In genomic region chr1:23963617-23964234, GRCh38 we compare ENCODE assay signal across 11 cellular contexts. TPM values are rescaled to one million over a fixed set of nuclear protein-coding genes. Genes with fewer than 3 reads are reported as not detected.
DNase-seq lines count a peak whose midpoint lies in the region; ATAC-seq and TF ChIP-seq lines count a peak whose summit lies in the region.
"Had no signal": no experiment of that assay in that cellular context is flagged by ENCODE, and none has a peak within 500 bp of the region (broad histone marks: within the 10 kb centered on the region; RNA-seq: fewer than 3 reads in every experiment).

No MANE protein-coding gene starts in this region.

- H3K4me3 ChIP-seq in GM23248 (no peak overlapping the region), A673 (ENCODE audit: low read depth, low read length, poor library complexity, severe bottlenecking) (no peak overlapping the region), right cardiac atrium (ENCODE audit: low read length) (no peak overlapping the region)
- H3K4me3 ChIP-seq: dorsolateral prefrontal cortex, ovary had no signal

- peaks cover 57% of the 10 kb centered on the region for H3K36me3 ChIP-seq in GM23248 (ENCODE audit: low read depth)
- peaks cover 76% of the 10 kb centered on the region for H3K36me3 ChIP-seq in A673 (ENCODE audit: insufficient read depth, low read length, poor library complexity, severe bottlenecking)
- H3K36me3 ChIP-seq: ovary had no signal

- no peak for DNase-seq in CD4-positive, alpha-beta T cell
- DNase-seq in GM23248 (no peak), natural killer cell (no peak), A673 (ENCODE audit: low spot score) (no peak), SKM-1 (lab: John Stamatoyannopoulos, UW; ENCODE audit: unreplicated experiment) (no peak), mesenteric fat pad (ENCODE audit: low spot score) (no peak), right cardiac atrium (no peak)
- DNase-seq in activated T-helper 1 cell treated with anti-CD3 and anti-CD28 coated beads, Interleukin-12 subunit alpha, Interleukin-12 subunit beta, Interleukin-2, Interleukin-4 antibody, amounts not matched to agents 30 ng/mL and 10 ng/mL and 1 ng/mL, durations not matched to agents 14 hours and 24 hours and 36 hours (ENCODE audit: low spot score), result no peak
- DNase-seq: dorsolateral prefrontal cortex, ovary had no signal

- 0 out of 2 replicates have a peak overlapping the region, but pooled peaks have one; percentile 4 for H3K9ac ChIP-seq in GM23248

- H2AFZ ChIP-seq in GM23248, result no peak overlapping the region

- peaks cover 92% of the 10 kb centered on the region for H3K36me3 Mint-ChIP-seq in CD4-positive, alpha-beta T cell (ENCODE audit: low read depth)
- H3K36me3 Mint-ChIP-seq in activated T-helper 1 cell treated with anti-CD3 and anti-CD28 coated beads, Interleukin-12 subunit alpha, Interleukin-12 subunit beta, Interleukin-2, Interleukin-4 antibody, amounts not matched to agents 30 ng/mL and 10 ng/mL and 1 ng/mL, durations not matched to agents 14 hours and 24 hours and 36 hours (ENCODE audit: low read depth), result peaks cover 68% of the 10 kb centered on the region
- H3K36me3 Mint-ChIP-seq in natural killer cell, result peaks cover 16% of the 10 kb centered on the region

- intact Hi-C loops in CD4-positive, alpha-beta T cell (cut with DNase I, micrococcal nuclease), result no loop called here
- intact Hi-C loops in activated T-helper 1 cell treated with anti-CD3 and anti-CD28 coated beads, Interleukin-12 subunit alpha, Interleukin-12 subunit beta, Interleukin-2, Interleukin-4 antibody, amounts not matched to agents 30 ng/mL and 10 ng/mL and 1 ng/mL, durations not matched to agents 14 hours and 24 hours and 36 hours (cut with micrococcal nuclease), result loop anchor here (1.0 to 10.0 kb wide), 2 partner anchors 13 to 1281 kb away; partner anchors contain the start of gene RSRP1
- intact Hi-C loops in natural killer cell (cut with micrococcal nuclease), result no loop called here
- intact Hi-C loops in A673 (cut with micrococcal nuclease; ENCODE audit: unreplicated experiment), result no loop called here
- intact Hi-C loops in right cardiac atrium (cut with DNase I), result no loop called here

- H3K9me2 ChIP-seq in GM23248 (ENCODE audit: insufficient read depth), result no peaks in the 10 kb centered on the region

- H3K27ac ChIP-seq in CD4-positive, alpha-beta T cell (ENCODE audit: low read depth, low read length), result peak overlapping the region; percentile 11
- H3K27ac ChIP-seq in GM23248 (peak overlapping the region; percentile 51), A673 (ENCODE audit: low read depth, low read length, poor library complexity, severe bottlenecking) (no peak overlapping the region), right cardiac atrium (ENCODE audit: low read length) (no peak overlapping the region)
- H3K27ac ChIP-seq: ovary had no signal

- POLR2A ChIA-PET in CD4-positive, alpha-beta T cell (lab: Charles Lee), result interaction anchor here (8.5 kb wide), 1 partner anchor 14 kb away, joined by 164 read pairs; the partner anchor contains the start of gene SRSF10
- POLR2A ChIA-PET in A673 (lab: Charles Lee; ENCODE audit: low non-redundant PET), result interaction anchor here (0.5 kb wide), 1 partner anchor 781 kb away, joined by 3 read pairs; the partner anchor contains the start of gene CLIC4

- no peaks in the 10 kb centered on the region for H4K20me1 ChIP-seq in GM23248 (ENCODE audit: insufficient read depth)

- peaks cover 27% of the 10 kb centered on the region; the same call in 1 of the 2 replicates for H3K4me1 ChIP-seq in GM23248 (ENCODE audit: insufficient read depth)
- peaks cover under 1% of the 10 kb centered on the region for H3K4me1 ChIP-seq in A673 (ENCODE audit: insufficient read depth, low read length, poor library complexity, severe bottlenecking)
- no peaks in the 10 kb centered on the region for H3K4me1 ChIP-seq in right cardiac atrium (ENCODE audit: control insufficient read depth, insufficient read depth, low read length)

- no peaks in the 10 kb centered on the region for H3K9me3 ChIP-seq in CD4-positive, alpha-beta T cell (ENCODE audit: control insufficient read depth, low read length)
- H3K9me3 ChIP-seq in GM23248 (ENCODE audit: low read depth) (no peaks in the 10 kb centered on the region), A673 (ENCODE audit: low read depth, low read length, poor library complexity, severe bottlenecking) (no peaks in the 10 kb centered on the region), right cardiac atrium (ENCODE audit: control insufficient read depth, low read length) (no peaks in the 10 kb centered on the region)
- H3K9me3 ChIP-seq: ovary had no signal

- H3K4me1 Mint-ChIP-seq in CD4-positive, alpha-beta T cell (ENCODE audit: low read depth), result peaks cover 78% of the 10 kb centered on the region
- H3K4me1 Mint-ChIP-seq in activated T-helper 1 cell treated with anti-CD3 and anti-CD28 coated beads, Interleukin-12 subunit alpha, Interleukin-12 subunit beta, Interleukin-2, Interleukin-4 antibody, amounts not matched to agents 30 ng/mL and 10 ng/mL and 1 ng/mL, durations not matched to agents 14 hours and 24 hours and 36 hours (ENCODE audit: low read depth), result peaks cover 85% of the 10 kb centered on the region
- peaks cover 46% of the 10 kb centered on the region in 2 donors for H3K4me1 Mint-ChIP-seq in natural killer cell

- no peaks in the 10 kb centered on the region for H3K27me3 Mint-ChIP-seq in CD4-positive, alpha-beta T cell
- no peaks in the 10 kb centered on the region for H3K27me3 Mint-ChIP-seq in activated T-helper 1 cell treated with anti-CD3 and anti-CD28 coated beads, Interleukin-12 subunit alpha, Interleukin-12 subunit beta, Interleukin-2, Interleukin-4 antibody, amounts not matched to agents 30 ng/mL and 10 ng/mL and 1 ng/mL, durations not matched to agents 14 hours and 24 hours and 36 hours (ENCODE audit: insufficient read depth)
- H3K27me3 Mint-ChIP-seq in natural killer cell (ENCODE audit: low read depth in 2 of 2), result no peaks in the 10 kb centered on the region

- TF ChIP-seq CTCF in CD4-positive, alpha-beta T cell (IDR thresholded peaks at IDR 0.05), result no peak
- TF ChIP-seq CTCF in natural killer cell (IDR thresholded peaks at IDR 0.05) (no peak), A673 (conservative IDR thresholded peaks at IDR 0.05; ENCODE audit: low read depth, low read length) (no peak)

- no peak overlapping the region for H3K4me2 ChIP-seq in GM23248 (ENCODE audit: unreplicated experiment)

- H3K27me3 ChIP-seq in CD4-positive, alpha-beta T cell (ENCODE audit: control insufficient read depth, insufficient read depth, low read length), result no peaks in the 10 kb centered on the region
- H3K27me3 ChIP-seq in GM23248 (replicated peaks; ENCODE audit: insufficient read depth) (no peaks in the 10 kb centered on the region), A673 (replicated peaks; ENCODE audit: insufficient read depth, low read depth, low read length, poor library complexity) (no peaks in the 10 kb centered on the region), right cardiac atrium (ENCODE audit: control insufficient read depth, insufficient read depth) (no peaks in the 10 kb centered on the region)
- H3K27me3 ChIP-seq: dorsolateral prefrontal cortex, ovary had no signal

- H3F3A ChIP-seq in GM23248 (ENCODE audit: insufficient read depth), result peaks cover 81% of the 10 kb centered on the region

- in situ Hi-C loops in GM23248 (cut with MboI), result no loop called here

- no peak for ATAC-seq in CD4-positive, alpha-beta T cell (ENCODE audit: poor library complexity)
- ATAC-seq in natural killer cell (no peak), right cardiac atrium (no peak)

- H3K9me3 Mint-ChIP-seq in CD4-positive, alpha-beta T cell, result no peaks in the 10 kb centered on the region
- no peaks in the 10 kb centered on the region for H3K9me3 Mint-ChIP-seq in activated T-helper 1 cell treated with anti-CD3 and anti-CD28 coated beads, Interleukin-12 subunit alpha, Interleukin-12 subunit beta, Interleukin-2, Interleukin-4 antibody, amounts not matched to agents 30 ng/mL and 10 ng/mL and 1 ng/mL, durations not matched to agents 14 hours and 24 hours and 36 hours
- no peaks in the 10 kb centered on the region for H3K9me3 Mint-ChIP-seq in natural killer cell

- H3K79me2 ChIP-seq in GM23248 (ENCODE audit: insufficient read depth), result peaks cover 70% of the 10 kb centered on the region

- H3K27ac Mint-ChIP-seq in CD4-positive, alpha-beta T cell, result peak overlapping the region; percentile 63
- peak overlapping the region; percentile 65 for H3K27ac Mint-ChIP-seq in activated T-helper 1 cell treated with anti-CD3 and anti-CD28 coated beads, Interleukin-12 subunit alpha, Interleukin-12 subunit beta, Interleukin-2, Interleukin-4 antibody, amounts not matched to agents 30 ng/mL and 10 ng/mL and 1 ng/mL, durations not matched to agents 14 hours and 24 hours and 36 hours
- H3K27ac Mint-ChIP-seq in natural killer cell, result peak overlapping the region; percentile 73 to 85

- peak overlapping the region; percentile 32 for H3K4me3 Mint-ChIP-seq in CD4-positive, alpha-beta T cell
- H3K4me3 Mint-ChIP-seq in activated T-helper 1 cell treated with anti-CD3 and anti-CD28 coated beads, Interleukin-12 subunit alpha, Interleukin-12 subunit beta, Interleukin-2, Interleukin-4 antibody, amounts not matched to agents 30 ng/mL and 10 ng/mL and 1 ng/mL, durations not matched to agents 14 hours and 24 hours and 36 hours, result no peak overlapping the region
- no peak overlapping the region for H3K4me3 Mint-ChIP-seq in natural killer cell

- BruUV-seq in A673 (replicated peaks; lab: Mats Ljungman, UMichigan), result no TSS peak

- 56 to 58% methylated on average over 1 of the region's 1 CpG for WGBS in GM23248 (ENCODE audit: low coverage in 1 of 2, low lambda C conversion rate in 2 of 2, missing lambda C conversion rate in 2 of 2), 2 experiments
- WGBS in right cardiac atrium, result 81% methylated on average over 1 of the region's 1 CpG

- CTCF ChIA-PET in CD4-positive, alpha-beta T cell (lab: Charles Lee), result no interaction called here
- CTCF ChIA-PET in A673 (lab: Charles Lee), result no interaction called here

RNA-seq across cellular contexts. Expression of gene PNRC2, which starts 4.1 kb away (rescaled TPM):
- 100 to 1,000 TPM; 172 to 183 TPM for total RNA-seq in CD4-positive, alpha-beta T cell
- total RNA-seq in GM23248 (2014; rRNA removed; shearing (Covaris generic)), result 77.3 and 77.9 TPM in 2 replicates
- polyA plus RNA-seq in GM23248 (2016; fragmentation: Nextera tagmentation; extraction: Ambion mirVana) (67.4 and 71.2 TPM in 2 replicates), right cardiac atrium (82.2 TPM)
- total RNA-seq in activated T-helper 1 cell treated with anti-CD3 and anti-CD28 coated beads, Interleukin-12 subunit alpha, Interleukin-12 subunit beta, Interleukin-2, Interleukin-4 antibody, amounts not matched to agents 30 ng/mL and 10 ng/mL and 1 ng/mL, durations not matched to agents 14 hours and 24 hours and 36 hours, result 112 and 134 TPM in 2 replicates
- total RNA-seq in natural killer cell (100 to 1,000 TPM; 124 to 205 (median 180) TPM), A673 (2021) (76.2 and 93.2 TPM in 2 replicates), mesenteric fat pad (94.5 TPM), right cardiac atrium (100 to 1,000 TPM in 1 of 4 donors, 10 to 100 TPM in 3; 74.6 to 104 (median 87.6) TPM)

RNA-seq across cellular contexts. Expression of gene SRSF10, which starts 16.4 kb away (rescaled TPM):
- total RNA-seq in CD4-positive, alpha-beta T cell, result 100 to 1,000 TPM; 346 to 356 TPM
- total RNA-seq in GM23248 (2014; rRNA removed; shearing (Covaris generic)), result 81.7 and 99.4 TPM in 2 replicates
- polyA plus RNA-seq in GM23248 (2016; fragmentation: Nextera tagmentation; extraction: Ambion mirVana) (111 and 121 TPM in 2 replicates), right cardiac atrium (39.8 TPM)
- 238 and 243 TPM in 2 replicates for total RNA-seq in activated T-helper 1 cell treated with anti-CD3 and anti-CD28 coated beads, Interleukin-12 subunit alpha, Interleukin-12 subunit beta, Interleukin-2, Interleukin-4 antibody, amounts not matched to agents 30 ng/mL and 10 ng/mL and 1 ng/mL, durations not matched to agents 14 hours and 24 hours and 36 hours
- total RNA-seq in natural killer cell (100 to 1,000 TPM; 221 to 281 (median 237) TPM), A673 (2021) (208 and 218 TPM in 2 replicates), mesenteric fat pad (85.4 TPM), right cardiac atrium (10 to 100 TPM; 49.8 to 59.0 (median 53.0) TPM)

RNA-seq across cellular contexts. Expression of gene CNR2, which starts 50.6 kb away (rescaled TPM):
- total RNA-seq in CD4-positive, alpha-beta T cell, result under 1 TPM in 1 of 2 experiments, not detected in 1; 0.05 TPM
- not detected in 2 replicates for total RNA-seq in GM23248 (2014; rRNA removed; shearing (Covaris generic))
- polyA plus RNA-seq in GM23248 (2016; fragmentation: Nextera tagmentation; extraction: Ambion mirVana) (not detected in 2 replicates), right cardiac atrium (not detected)
- total RNA-seq in activated T-helper 1 cell treated with anti-CD3 and anti-CD28 coated beads, Interleukin-12 subunit alpha, Interleukin-12 subunit beta, Interleukin-2, Interleukin-4 antibody, amounts not matched to agents 30 ng/mL and 10 ng/mL and 1 ng/mL, durations not matched to agents 14 hours and 24 hours and 36 hours, result not detected in 2 replicates
- total RNA-seq in natural killer cell (10 to 100 TPM in 1 of 3 donors, 1 to 10 TPM in 2; 5.3 to 12.0 (median 6.1) TPM), A673 (2021) (not detected in 2 replicates), mesenteric fat pad (not detected), right cardiac atrium (not detected)
- total RNA-seq: G401 had no signal

Comparison
In these comparisons a context has a peak if more than half of its experiments do, and no peak if none do; other contexts are left out.
1. H3K27ac ChIP-seq: peak in CD4-positive, alpha-beta T cell (single experiment) and GM23248 (single experiment); none in A673 (single experiment) and right cardiac atrium (single experiment).
2. Peak in every context shown above with its lines, with median percentiles within 50 percentile points of each other: H3K27ac Mint-ChIP-seq.